ENCODE assay signal across 1 cellular context in genomic region chr2:128371648-128372345, GRCh38.
TF ChIP-seq lines count a peak whose summit lies in the region.

No MANE protein-coding gene starts in this region.

TF ChIP-seq in HepG2, 621 proteins besides CTCF, POLR2A, EP300 and RAD21:
- TF ChIP-seq ZNF629 (CRISPR knock-in tag; conservative IDR thresholded peaks at IDR 0.05) (0 out of 2 replicates have a peak, but pooled peaks have one; percentile 15), FIP1L1 (IDR thresholded peaks at IDR 0.05; ENCODE audit: borderline replicate concordance, insufficient read depth, low read depth, low read length) (no peak), CREB1 (IDR thresholded peaks at IDR 0.05) (peak; percentile 32; the same call in 1 of the 2 replicates), CREB1 (CRISPR knock-in tag; IDR thresholded peaks at IDR 0.05) (no peak)
